Comparison of ENCODE assay signal across 9 cellular contexts in genomic region chr4:153205028-153205648, GRCh38. TPM values are rescaled to one million over a fixed set of nuclear protein-coding genes. Genes with fewer than 3 reads are reported as not detected.
A peak's percentile ranks its signal among the peaks of the same experiment; 100 is the strongest.
DNase-seq lines count a peak whose midpoint lies in the region; ATAC-seq, FAIRE-seq and TF ChIP-seq lines count a peak whose summit lies in the region.
"Had no signal": no experiment of that assay in that cellular context is flagged by ENCODE, and none has a peak within 500 bp of the region (broad histone marks: within the 10 kb centered on the region; RNA-seq: fewer than 3 reads in every experiment).

No MANE protein-coding gene starts in this region.

- H3K27ac ChIP-seq in PC-3 (ENCODE audit: low read length) (peak overlapping the region; percentile 96), K562 (ENCODE audit: extremely low read depth, low read depth, low read length) (no peak overlapping the region), foreskin keratinocyte (no peak overlapping the region)
- H3K27ac ChIP-seq: KMS-11 had no signal

- TF ChIP-seq RAD21 in K562 (CRISPR knock-in tag; conservative IDR thresholded peaks at IDR 0.05 in 1 of 2, IDR thresholded peaks at IDR 0.05 in 1 of 2): no peak

- BruUV-seq in PC-3 (replicated peaks; lab: Mats Ljungman, UMichigan) (no TSS peak), K562 (replicated peaks; lab: Mats Ljungman, UMichigan) (no TSS peak)

- ATAC-seq in PC-3 (peak; percentile 85), K562 (no peak), foreskin keratinocyte (no peak)
- peak; percentile 87 to 93 for ATAC-seq in naive thymus-derived CD8-positive, alpha-beta T cell

- H3K4me1 Mint-ChIP-seq in naive thymus-derived CD8-positive, alpha-beta T cell: peaks cover 6 to 18% (median 15%) of the 10 kb centered on the region in 4 donors
- peaks cover 16% of the 10 kb centered on the region for H3K4me1 Mint-ChIP-seq in endothelial cell (ENCODE audit: unreplicated experiment)

- peaks cover 0 to 4% (median 0%) of the 10 kb centered on the region in 5 donors for H3K27me3 Mint-ChIP-seq in naive thymus-derived CD8-positive, alpha-beta T cell
- no peaks in the 10 kb centered on the region for H3K27me3 Mint-ChIP-seq in endothelial cell (ENCODE audit: unreplicated experiment)

- FAIRE-seq in K562 (lab: Jason Lieb, UNC): no peak

- intact Hi-C loops in PC-3 (cut with micrococcal nuclease) (loop anchor here (1.0 to 5.0 kb wide), 3 partner anchors 45 to 367 kb away; no protein-coding TSS in a partner anchor), K562 (cut with micrococcal nuclease) (loop anchor here (5.0 kb wide), 1 partner anchor 112 kb away; no protein-coding TSS in a partner anchor)

- H2AFZ ChIP-seq in PC-3 (ENCODE audit: low read length): peak overlapping the region; percentile 49; the same call in 1 of the 2 replicates
- peak overlapping the region; percentile 27 for H2AFZ ChIP-seq in K562 (ENCODE audit: low read depth, low read length)

- in situ Hi-C loops in K562 (cut with MboI): no loop called here

- H3K79me2 ChIP-seq in PC-3 (ENCODE audit: low read length): no peaks in the 10 kb centered on the region
- no peaks in the 10 kb centered on the region for H3K79me2 ChIP-seq in K562 (ENCODE audit: control insufficient read depth, insufficient read depth, low read length)

- TF ChIP-seq EP300 in K562 (IDR thresholded peaks at IDR 0.05; ENCODE audit: low read length): no peak

- 0 out of 2 replicates have a peak, but pooled peaks have one; percentile 27 for TF ChIP-seq CTCF in PC-3 (conservative IDR thresholded peaks at IDR 0.05; ENCODE audit: low read depth, low read length)
- TF ChIP-seq CTCF in K562 (IDR thresholded peaks at IDR 0.05 in 2 of 3, conservative IDR thresholded peaks at IDR 0.05 in 1 of 3; ENCODE audit: insufficient read depth in 2 of 3, low read depth in 1 of 3, low read length in 3 of 3): no peak
- TF ChIP-seq CTCF in endothelial cell (IDR thresholded peaks at IDR 0.05; ENCODE audit: unreplicated experiment): no peak
- TF ChIP-seq CTCF in foreskin keratinocyte (conservative IDR thresholded peaks at IDR 0.05): no peak

- peak; percentile 79 for DNase-seq in PC-3
- DNase-seq in K562 (ENCODE audit: extremely low read depth in 1 of 4, low spot score in 3 of 4): peak in 2 of 4 experiments; percentile 27 to 34
- DNase-seq in naive thymus-derived CD8-positive, alpha-beta T cell: peak in 9 of 10 donors; percentile 5 to 71 (median 27)
- no peak for DNase-seq in endothelial cell (ENCODE audit: low spot score)
- no peak for DNase-seq in occipital lobe (lab: John Stamatoyannopoulos, UW)
- DNase-seq in foreskin keratinocyte: no peak
- no peak for DNase-seq in GM19240 (ENCODE audit: insufficient read length, low spot score)

- H3K9me3 ChIP-seq in PC-3 (ENCODE audit: low read length) (no peaks in the 10 kb centered on the region), K562 (replicated peaks; ENCODE audit: control insufficient read depth, insufficient read depth, low read depth, low read length) (no peaks in the 10 kb centered on the region)

- POLR2A ChIA-PET in PC-3 (lab: Charles Lee; ENCODE audit: unreplicated experiment): interaction anchor here (1.1 kb wide), 1 partner anchor 41 kb away, joined by 3 read pairs; no protein-coding TSS in a partner anchor
- POLR2A ChIA-PET in K562 (lab: Yijun Ruan, JAX): interaction anchor here (1.4 kb wide), 1 partner anchor 44 kb away, joined by 3 read pairs; no protein-coding TSS in a partner anchor
- POLR2A ChIA-PET in naive thymus-derived CD8-positive, alpha-beta T cell (lab: Charles Lee): no interaction called here

- no peaks in the 10 kb centered on the region for H3K36me3 Mint-ChIP-seq in naive thymus-derived CD8-positive, alpha-beta T cell
- no peaks in the 10 kb centered on the region for H3K36me3 Mint-ChIP-seq in endothelial cell (ENCODE audit: low read depth, unreplicated experiment)

- TF ChIP-seq POLR2A in GM19099 (IDR thresholded peaks at IDR 0.05; ENCODE audit: extremely low read depth, insufficient read length, low read depth) (peak; percentile 29), K562 (conservative IDR thresholded peaks at IDR 0.05) (no peak)

- H4K20me1 ChIP-seq in PC-3 (ENCODE audit: low read length): no peaks in the 10 kb centered on the region
- H4K20me1 ChIP-seq in K562 (replicated peaks; ENCODE audit: control insufficient read depth, insufficient read depth, low read length): no peaks in the 10 kb centered on the region

- peak overlapping the region; percentile 3 to 70 (median 48) for H3K4me3 Mint-ChIP-seq in naive thymus-derived CD8-positive, alpha-beta T cell
- H3K4me3 Mint-ChIP-seq in endothelial cell (ENCODE audit: unreplicated experiment): no peak overlapping the region

- H3K36me3 ChIP-seq in PC-3 (ENCODE audit: low read depth, low read length) (no peaks in the 10 kb centered on the region), K562 (ENCODE audit: control insufficient read depth, insufficient read depth, low read length) (no peaks in the 10 kb centered on the region)

- H3K9me3 Mint-ChIP-seq in naive thymus-derived CD8-positive, alpha-beta T cell: no peaks in the 10 kb centered on the region
- no peaks in the 10 kb centered on the region for H3K9me3 Mint-ChIP-seq in endothelial cell (ENCODE audit: unreplicated experiment)

- CTCF ChIA-PET in PC-3 (lab: Charles Lee): no interaction called here
- CTCF ChIA-PET in K562 (lab: Yijun Ruan, JAX; ENCODE audit: low intra/inter-chr PET ratio): no interaction called here

- H3K4me2 ChIP-seq in PC-3 (ENCODE audit: low read length): peak overlapping the region; percentile 78
- H3K4me2 ChIP-seq in K562 (ENCODE audit: insufficient read depth, low read length): no peak overlapping the region
- H3K4me2 ChIP-seq: KMS-11 had no signal

- H3K9me1 ChIP-seq in K562 (ENCODE audit: control insufficient read depth, insufficient read depth, low read length): no peaks in the 10 kb centered on the region

- no peaks in the 10 kb centered on the region for H3K27me3 ChIP-seq in PC-3 (ENCODE audit: low read length)
- peaks cover 5 to 19% of the 10 kb centered on the region in 2 experiments; a peak in 4 of 5 replicates for H3K27me3 ChIP-seq in K562 (ENCODE audit: control insufficient read depth in 2 of 2, insufficient read depth in 2 of 2, low read length in 2 of 2)
- peaks cover under 1% of the 10 kb centered on the region for H3K27me3 ChIP-seq in foreskin keratinocyte

- H3K9me2 ChIP-seq in PC-3 (replicated peaks; ENCODE audit: low read length): no peaks in the 10 kb centered on the region

- 12% methylated on average over 18 of the region's 18 CpGs for WGBS in K562 (ENCODE audit: insufficient coverage, low coverage, missing lambda C conversion rate)

- H3K4me1 ChIP-seq in PC-3 (ENCODE audit: insufficient read depth, low read length) (peaks cover 30% of the 10 kb centered on the region), K562 (replicated peaks in 1 of 2; ENCODE audit: control insufficient read depth in 2 of 2, insufficient read depth in 2 of 2, low read length in 2 of 2) (peaks cover 5% of the 10 kb centered on the region in 2 experiments), foreskin keratinocyte (peaks cover 4% of the 10 kb centered on the region)

- peak overlapping the region in 6 of 10 donors; percentile 41 to 70 (median 53) for H3K27ac Mint-ChIP-seq in naive thymus-derived CD8-positive, alpha-beta T cell
- H3K27ac Mint-ChIP-seq in endothelial cell (ENCODE audit: unreplicated experiment): no peak overlapping the region

- no peaks in the 10 kb centered on the region for H3F3A ChIP-seq in PC-3 (ENCODE audit: low read length, unreplicated experiment)

- peak overlapping the region; percentile 59 for H3K4me3 ChIP-seq in PC-3 (ENCODE audit: low read length)
- no peak overlapping the region for H3K4me3 ChIP-seq in K562

- peak overlapping the region; percentile 79 for H3K9ac ChIP-seq in PC-3 (ENCODE audit: low read length)
- peak overlapping the region in 1 of 2 experiments; percentile 48; a peak in 1 of 4 replicates for H3K9ac ChIP-seq in K562 (ENCODE audit: insufficient read depth in 1 of 2, low read depth in 2 of 2, low read length in 2 of 2)
- H3K9ac ChIP-seq: KMS-11 had no signal

TF ChIP-seq in K562, 482 proteins besides CTCF, POLR2A, EP300 and RAD21 (continues in another document):
- TF ChIP-seq FOXM1 (IDR thresholded peaks at IDR 0.05; ENCODE audit: low read depth): no peak
- no peak for TF ChIP-seq FOXM1 (CRISPR knock-in tag; IDR thresholded peaks at IDR 0.05; ENCODE audit: low read depth)
- TF ChIP-seq ZNF197 (CRISPR knock-in tag; IDR thresholded peaks at IDR 0.05; ENCODE audit: low read depth): no peak
- TF ChIP-seq ATF7 (IDR thresholded peaks at IDR 0.05): no peak
- TF ChIP-seq PRPF4 (IDR thresholded peaks at IDR 0.05; ENCODE audit: insufficient read depth, low read depth, low read length, poor library complexity, severe bottlenecking): no peak
- no peak for TF ChIP-seq ELF1 (tag; IDR thresholded peaks at IDR 0.05)
- no peak for TF ChIP-seq MYBL2 (IDR thresholded peaks at IDR 0.05; ENCODE audit: low read depth)
- no peak for TF ChIP-seq MYBL2 (CRISPR knock-in tag; IDR thresholded peaks at IDR 0.05; ENCODE audit: borderline replicate concordance)
- no peak for TF ChIP-seq GTF2E2 (tag; IDR thresholded peaks at IDR 0.05)

RNA-seq across cellular contexts. Expression of gene TRIM2, which starts 0.9 kb away (rescaled TPM):
- 18.9 and 20.2 TPM in 2 replicates for total RNA-seq in PC-3 (2014; rRNA removed)
- total RNA-seq in K562 (2011; cell fraction: chromatin; rRNA removed; ENCODE audit: low replicate concordance): 0.56 TPM in 2 replicates
- 0.50 and 0.66 TPM in 2 replicates for total RNA-seq in K562 (2011; cell fraction: nucleolus; rRNA removed)
- 0.69 TPM in 1 of 2 replicates, not detected in the other for total RNA-seq in K562 (2011; cell fraction: nucleoplasm; rRNA removed)
- total RNA-seq in K562 (2014; rRNA removed): 0.12 and 0.41 TPM in 2 replicates
- 0.10 and 0.18 TPM in 2 replicates for total RNA-seq in K562 (2014; rRNA removed; fragmentation: Illumina TruSeq; extraction: Trizol)
- 0.04 TPM in 2 replicates for total RNA-seq in K562 (2015; rRNA removed; fragmentation: Illumina TruSeq; extraction: Trizol)
- total RNA-seq in K562 (2021): 0.09 and 0.16 TPM in 2 replicates
- polyA plus RNA-seq in K562 (2011; rRNA removed): 0.11 and 0.17 TPM in 2 replicates
- polyA plus RNA-seq in K562 (2011; cell fraction: cytosol; rRNA removed): 0.03 and 0.25 TPM in 2 replicates
- 0.39 and 0.46 TPM in 2 replicates for polyA plus RNA-seq in K562 (2011; cell fraction: nucleus; rRNA removed)
- polyA plus RNA-seq in K562 (2012): 0.14 and 0.53 TPM in 2 replicates
- 0.03 and 0.27 TPM in 2 replicates for polyA plus RNA-seq in K562 (2014; fragmentation: Illumina TruSeq; extraction: Trizol)
- polyA plus RNA-seq in K562 (2014; fragmentation: Nextera tagmentation; extraction: Ambion mirVana): under 1 TPM; 0.01 TPM
- 1.0 TPM in 1 of 2 replicates, not detected in the other for polyA plus RNA-seq in K562 (2014; rRNA removed)
- polyA minus RNA-seq in K562 (2011; rRNA and poly(A)+ RNA removed): 0.21 and 0.46 TPM in 2 replicates
- polyA minus RNA-seq in K562 (2011; cell fraction: cytosol; rRNA and poly(A)+ RNA removed): not detected in 2 replicates
- polyA minus RNA-seq in K562 (2011; cell fraction: nucleus; rRNA and poly(A)+ RNA removed): 0.13 and 0.33 TPM in 2 replicates
- 1 to 10 TPM; 1.1 to 1.8 TPM for total RNA-seq in naive thymus-derived CD8-positive, alpha-beta T cell
- 1 to 10 TPM in 2 of 3 donors, under 1 TPM in 1; 0.71 to 1.7 (median 1.2) TPM for polyA plus RNA-seq in naive thymus-derived CD8-positive, alpha-beta T cell
- 15.4 TPM for total RNA-seq in endothelial cell (ENCODE audit: unreplicated experiment)
- total RNA-seq in occipital lobe: 990 TPM
- total RNA-seq in foreskin keratinocyte: 7.0 and 9.9 TPM in 2 replicates
- polyA plus RNA-seq in foreskin keratinocyte: 0.91 and 1.8 TPM in 2 replicates

Comparison
In these comparisons a context has a peak if more than half of its experiments do, and no peak if none do; other contexts are left out.
1. ATAC-seq: peak in PC-3 (single experiment) and naive thymus-derived CD8-positive, alpha-beta T cell (2 of 2); none in K562 (single experiment) and foreskin keratinocyte (single experiment).
2. DNase-seq: peak in PC-3 (single experiment) and naive thymus-derived CD8-positive, alpha-beta T cell (9 of 10); none in endothelial cell (single experiment), occipital lobe (single experiment), foreskin keratinocyte (0 of 2) and GM19240 (single experiment).
3. RNA of gene TRIM2, which starts 0.9 kb away (total RNA-seq): 990 TPM in occipital lobe (single experiment); 18.9 to 20.2 TPM in PC-3, 15.4 TPM in endothelial cell (single experiment), 7.0 to 9.9 TPM in foreskin keratinocyte, 1.1 to 1.8 TPM in naive thymus-derived CD8-positive, alpha-beta T cell and 0.04 to 0.69 TPM in K562; every median in the first group is over 10 times any median in the second.